In genomic region chr11:65615950-65616574, GRCh38 we compare ENCODE assay signal across 8 cellular contexts.
A peak's percentile ranks its signal among the peaks of the same experiment; 100 is the strongest.
DNase-seq lines count a peak whose midpoint lies in the region; ATAC-seq and TF ChIP-seq lines count a peak whose summit lies in the region.

No MANE protein-coding gene starts in this region.

- no peak for TF ChIP-seq CTCF in brain microvascular endothelial cell (IDR thresholded peaks at IDR 0.05; ENCODE audit: low read depth, low read length, missing control alignments)

- in situ Hi-C loops in brain microvascular endothelial cell (cut with HindIII; ENCODE audit: low pct_ligation_motif_present, low sequenced_read_pairs) = no loop called here

- H3K27me3 ChIP-seq in brain microvascular endothelial cell (replicated peaks) = no peaks in the 10 kb centered on the region

- peaks cover 62% of the 10 kb centered on the region for H3K4me1 Mint-ChIP-seq in stimulated activated naive CD8-positive, alpha-beta T cell treated with anti-CD3 and anti-CD28 coated beads, Interleukin-15, amount 100 ng/mL, for 72 hours

- peak overlapping the region; percentile 90 for H3K4me3 ChIP-seq in brain microvascular endothelial cell (ENCODE audit: low read depth, low read length)

- H3K9me3 Mint-ChIP-seq in stimulated activated naive CD8-positive, alpha-beta T cell treated with anti-CD3 and anti-CD28 coated beads, Interleukin-15, amount 100 ng/mL, for 72 hours = no peaks in the 10 kb centered on the region

- H3K27ac Mint-ChIP-seq in stimulated activated naive CD8-positive, alpha-beta T cell treated with anti-CD3 and anti-CD28 coated beads, Interleukin-15, amount 100 ng/mL, for 72 hours = peak overlapping the region; percentile 98 to 99

- peak overlapping the region; percentile 98 to 99 for H3K4me3 Mint-ChIP-seq in stimulated activated naive CD8-positive, alpha-beta T cell treated with anti-CD3 and anti-CD28 coated beads, Interleukin-15, amount 100 ng/mL, for 72 hours

- H3K36me3 ChIP-seq in brain microvascular endothelial cell (replicated peaks) = peaks cover 33% of the 10 kb centered on the region

- H3K27ac ChIP-seq in brain microvascular endothelial cell = peak overlapping the region; percentile 63

- no peaks in the 10 kb centered on the region for H3K27me3 Mint-ChIP-seq in stimulated activated naive CD8-positive, alpha-beta T cell treated with anti-CD3 and anti-CD28 coated beads, Interleukin-15, amount 100 ng/mL, for 72 hours

- ATAC-seq in GM21717 (IDR thresholded peaks at IDR 0.05; ENCODE audit: unreplicated experiment) = peak; percentile 7
- ATAC-seq in stimulated activated naive CD8-positive, alpha-beta T cell treated with anti-CD3 and anti-CD28 coated beads, Interleukin-15, amount 100 ng/mL, for 72 hours = peak; percentile 17

- DNase-seq in ELR (ENCODE audit: low read depth) (peak; percentile 65), NCI-H2171 treated with DMSO at 0.1 percent for 48 hours (lab: John Stamatoyannopoulos, UW) (peak; percentile 45), brain microvascular endothelial cell (no peak), kidney tubule cell (ENCODE audit: low spot score) (peak; percentile 37), LoVo (ENCODE audit: low spot score) (no peak)
- DNase-seq in stimulated activated naive CD8-positive, alpha-beta T cell treated with anti-CD3 and anti-CD28 coated beads, Interleukin-15, amount 100 ng/mL, for 72 hours = no peak
- DNase-seq in central memory CD4-positive, alpha-beta T cell = no peak

Comparison
In these comparisons a context has a peak if more than half of its experiments do, and no peak if none do; other contexts are left out.
1. DNase-seq: peak in ELR (single experiment), NCI-H2171 treated with DMSO at 0.1 percent for 48 hours (single experiment) and kidney tubule cell (single experiment); none in brain microvascular endothelial cell (single experiment), stimulated activated naive CD8-positive, alpha-beta T cell treated with anti-CD3 and anti-CD28 coated beads, Interleukin-15, amount 100 ng/mL, for 72 hours (0 of 2), LoVo (single experiment) and central memory CD4-positive, alpha-beta T cell (single experiment).